In the genomic region with DNA sequence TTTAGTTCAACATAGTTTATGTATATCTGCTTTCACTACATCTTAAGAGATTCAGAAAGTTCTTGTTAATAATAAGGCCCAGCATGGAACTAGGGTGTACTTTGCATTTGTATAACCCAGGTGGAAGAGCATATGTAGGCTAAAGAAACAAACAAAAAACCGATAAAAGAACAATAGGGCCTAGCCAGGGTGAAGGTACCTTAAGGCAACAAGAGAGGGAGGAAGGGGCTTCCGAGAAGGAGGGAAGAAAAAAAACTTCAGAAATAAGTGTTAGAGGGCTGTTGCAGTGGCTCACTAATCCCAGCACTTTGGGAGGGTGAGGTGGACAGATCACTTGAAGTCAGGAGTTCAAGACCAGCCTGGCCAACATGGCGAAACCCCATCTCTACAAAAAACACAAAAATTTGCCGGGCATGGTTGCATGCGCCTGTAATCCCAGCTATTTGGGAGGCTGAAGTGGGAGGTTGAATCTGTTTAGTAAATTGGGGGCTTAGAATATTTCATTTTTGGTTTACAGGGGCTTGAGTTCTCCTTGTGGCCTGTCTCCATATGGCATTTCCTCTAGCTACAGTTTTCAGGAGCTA, we compare ENCODE assay signal across 36 cellular contexts. TPM values are rescaled to one million over a fixed set of nuclear protein-coding genes. Genes with fewer than 3 reads are reported as not detected.
"Had no signal": no experiment of that assay in that cellular context is flagged by ENCODE, and none has a peak within 500 bp of the region (broad histone marks: within the 10 kb centered on the region; RNA-seq: fewer than 3 reads in every experiment).

No MANE protein-coding gene starts in this region.

- H3K9me3 Mint-ChIP-seq: activated CD4-positive, alpha-beta memory T cell treated with anti-CD3 and anti-CD28 coated beads, Interleukin-2, amount 10 ng/mL, durations not matched to agents 7 days and 5 days; activated naive CD4-positive, alpha-beta T cell treated with anti-CD3 and anti-CD28 coated beads, Interleukin-2, amount 10 ng/mL, durations not matched to agents 7 days and 5 days; activated naive CD8-positive, alpha-beta T cell treated with anti-CD3 and anti-CD28 coated beads, Interleukin-2, amount 50 U/mL, for 24 hours; central memory CD8-positive, alpha-beta T cell had no signal

- H3K4me3 ChIP-seq: cardiac muscle cell, PC-9 had no signal

- H3K4me2 ChIP-seq: PC-9 had no signal

- H3K27me3 ChIP-seq: brain microvascular endothelial cell, cardiac muscle cell had no signal

- H3K27ac ChIP-seq: brain microvascular endothelial cell, cardiac muscle cell, PC-9, RWPE1, VCaP had no signal

- DNase-seq: activated CD4-positive, alpha-beta memory T cell treated with anti-CD3 and anti-CD28 coated beads, Interleukin-2, amount 10 ng/mL, durations not matched to agents 7 days and 5 days; activated CD4-positive, alpha-beta T cell treated with anti-CD3 and anti-CD28 coated beads for 1 hour; activated CD4-positive, alpha-beta T cell treated with anti-CD3 and anti-CD28 coated beads for 48 hours; activated CD4-positive, CD25-positive, alpha-beta regulatory T cell; activated CD8-positive, alpha-beta memory T cell treated with anti-CD3 and anti-CD28 coated beads for 24 hours; activated CD8-positive, alpha-beta memory T cell treated with anti-CD3 and anti-CD28 coated beads, Interleukin-2, amount 10 ng/mL, durations not matched to agents 7 days and 5 days; activated CD8-positive, alpha-beta memory T cell treated with anti-CD3 and anti-CD28 coated beads, Interleukin-2, amount 50 U/mL, for 48 hours; activated effector memory CD4-positive, alpha-beta T cell treated with Interleukin-2 at 50 U/mL for 16 hours; activated naive CD4-positive, alpha-beta T cell treated with anti-CD3 and anti-CD28 coated beads, Interleukin-2, amount 10 ng/mL, durations not matched to agents 7 days and 5 days; activated naive CD8-positive, alpha-beta T cell treated with anti-CD3 and anti-CD28 coated beads, Interleukin-2, amount 50 U/mL, for 24 hours; activated T-cell treated with anti-CD3 and anti-CD28 coated beads, Interleukin-2, amount 50 U/mL, for 48 hours; anterior cingulate cortex; brain microvascular endothelial cell; NCI-H1092 treated with DMSO at 0.1 percent for 48 hours; NCI-H1417; NCI-H146; NCI-H187; NCI-H2029 treated with DMSO at 0.1 percent for 48 hours; NCI-H2107; NCI-H2171; NCI-H446; NCI-H510A treated with DMSO at 0.1 percent for 48 hours; NCI-H69; PC-9; SIG-M5; SW 1271; T-helper 1 cell; T-helper 2 cell; T-helper 9 cell had no signal

- H3K36me3 ChIP-seq: brain microvascular endothelial cell, cardiac muscle cell had no signal

- H3K4me3 Mint-ChIP-seq: activated CD4-positive, alpha-beta memory T cell treated with anti-CD3 and anti-CD28 coated beads, Interleukin-2, amount 10 ng/mL, durations not matched to agents 7 days and 5 days; activated CD8-positive, alpha-beta memory T cell treated with anti-CD3 and anti-CD28 coated beads, Interleukin-2, amount 10 ng/mL, durations not matched to agents 7 days and 5 days; activated naive CD4-positive, alpha-beta T cell treated with anti-CD3 and anti-CD28 coated beads, Interleukin-2, amount 10 ng/mL, durations not matched to agents 7 days and 5 days; activated naive CD8-positive, alpha-beta T cell; activated naive CD8-positive, alpha-beta T cell treated with anti-CD3 and anti-CD28 coated beads, Interleukin-2, amount 50 U/mL, for 24 hours; central memory CD8-positive, alpha-beta T cell had no signal

- H3K27me3 Mint-ChIP-seq: activated CD4-positive, alpha-beta memory T cell treated with anti-CD3 and anti-CD28 coated beads, Interleukin-2, amount 10 ng/mL, durations not matched to agents 7 days and 5 days; activated CD8-positive, alpha-beta memory T cell treated with anti-CD3 and anti-CD28 coated beads, Interleukin-2, amount 10 ng/mL, durations not matched to agents 7 days and 5 days; activated naive CD4-positive, alpha-beta T cell treated with anti-CD3 and anti-CD28 coated beads, Interleukin-2, amount 10 ng/mL, durations not matched to agents 7 days and 5 days; activated naive CD8-positive, alpha-beta T cell; activated naive CD8-positive, alpha-beta T cell treated with anti-CD3 and anti-CD28 coated beads, Interleukin-2, amount 50 U/mL, for 24 hours; central memory CD8-positive, alpha-beta T cell had no signal

- H2AFZ ChIP-seq: PC-9 had no signal

- ATAC-seq: activated CD8-positive, alpha-beta memory T cell treated with anti-CD3 and anti-CD28 coated beads, Interleukin-2, amount 10 ng/mL, durations not matched to agents 7 days and 5 days; activated naive CD8-positive, alpha-beta T cell treated with anti-CD3 and anti-CD28 coated beads, Interleukin-2, amount 50 U/mL, for 24 hours; Right ventricle myocardium inferior had no signal

- H3K27ac Mint-ChIP-seq: activated CD4-positive, alpha-beta memory T cell treated with anti-CD3 and anti-CD28 coated beads, Interleukin-2, amount 10 ng/mL, durations not matched to agents 7 days and 5 days; activated CD8-positive, alpha-beta memory T cell treated with anti-CD3 and anti-CD28 coated beads, Interleukin-2, amount 10 ng/mL, durations not matched to agents 7 days and 5 days; activated naive CD4-positive, alpha-beta T cell treated with anti-CD3 and anti-CD28 coated beads, Interleukin-2, amount 10 ng/mL, durations not matched to agents 7 days and 5 days; activated naive CD8-positive, alpha-beta T cell; activated naive CD8-positive, alpha-beta T cell treated with anti-CD3 and anti-CD28 coated beads, Interleukin-2, amount 50 U/mL, for 24 hours had no signal

RNA-seq across cellular contexts. Expression of gene SPATA45, which starts 4.7 kb away (rescaled TPM):
- total RNA-seq: activated CD4-positive, alpha-beta memory T cell treated with anti-CD3 and anti-CD28 coated beads, Interleukin-2, amount 10 ng/mL, durations not matched to agents 7 days and 5 days; activated CD8-positive, alpha-beta memory T cell treated with anti-CD3 and anti-CD28 coated beads, Interleukin-2, amount 10 ng/mL, durations not matched to agents 7 days and 5 days; M059J; PC-9; Right ventricle myocardium inferior had no signal
- polyA plus RNA-seq: cardiac muscle cell had no signal
